ENCODE assay signal across 12 cellular contexts in genomic region chr10:55627526-55628170, GRCh38.
DNase-seq lines count a peak whose midpoint lies in the region; ATAC-seq and TF ChIP-seq lines count a peak whose summit lies in the region.
"Had no signal": no experiment of that assay in that cellular context is flagged by ENCODE, and none has a peak within 500 bp of the region (broad histone marks: within the 10 kb centered on the region; RNA-seq: fewer than 3 reads in every experiment).

No MANE protein-coding gene starts in this region.

- H3K27ac Mint-ChIP-seq in osteocyte (ENCODE audit: unreplicated experiment): no peak overlapping the region
- no peak overlapping the region for H3K27ac Mint-ChIP-seq in Caco-2 (ENCODE audit: unreplicated experiment)
- H3K27ac Mint-ChIP-seq: activated CD4-positive, alpha-beta T cell treated with anti-CD3 and anti-CD28 coated beads, Interleukin-2, amount 10 ng/mL, durations not matched to agents 24 days and 14 days had no signal

- H3K4me3 Mint-ChIP-seq in osteocyte (ENCODE audit: unreplicated experiment): peak overlapping the region; percentile 70
- H3K4me3 Mint-ChIP-seq in Caco-2 (ENCODE audit: unreplicated experiment): no peak overlapping the region
- H3K4me3 Mint-ChIP-seq: activated CD4-positive, alpha-beta T cell treated with anti-CD3 and anti-CD28 coated beads, Interleukin-2, amount 10 ng/mL, durations not matched to agents 24 days and 14 days had no signal

- no peak overlapping the region for H3K27ac ChIP-seq in right cardiac atrium (ENCODE audit: low read length)
- H3K27ac ChIP-seq: left lung had no signal

- BruUV-seq in Caco-2 (replicated peaks; lab: Mats Ljungman, UMichigan): no TSS peak

- H3K36me3 ChIP-seq in Caco-2 (ENCODE audit: control insufficient read depth, insufficient read depth, low read length): no peaks in the 10 kb centered on the region
- H3K36me3 ChIP-seq: left lung had no signal

- CTCF ChIA-PET in Caco-2 (lab: Charles Lee): no interaction called here

- POLR2A ChIA-PET in Caco-2 (lab: Charles Lee): no interaction called here

- no peaks in the 10 kb centered on the region for H3K36me3 Mint-ChIP-seq in osteocyte (ENCODE audit: unreplicated experiment)
- no peaks in the 10 kb centered on the region for H3K36me3 Mint-ChIP-seq in Caco-2 (ENCODE audit: insufficient read depth, unreplicated experiment)

- H3K9me3 ChIP-seq in right cardiac atrium (ENCODE audit: control insufficient read depth, low read length) (no peaks in the 10 kb centered on the region), Caco-2 (0 out of 2 replicates have a peak, but pooled peaks cover 6% of the 10 kb centered on the region)
- H3K9me3 ChIP-seq: left lung had no signal

- ATAC-seq in SK-N-SH treated with all-trans-retinoic acid at 6 μM for 48 hours (peak; percentile 5; the same call in 2 of the 3 replicates), right cardiac atrium (peak in 1 of 2 donors; percentile 57)
- ATAC-seq: left lung had no signal

- H3K4me1 ChIP-seq in right cardiac atrium (ENCODE audit: control insufficient read depth, insufficient read depth, low read length) (no peaks in the 10 kb centered on the region), Caco-2 (no peaks in the 10 kb centered on the region)

- WGBS in right cardiac atrium: 2% methylated on average over 28 of the region's 28 CpGs

- TF ChIP-seq CTCF in osteocyte (IDR thresholded peaks at IDR 0.05) (no peak), Caco-2 (IDR thresholded peaks at IDR 0.05; ENCODE audit: insufficient read depth in 1 of 2, low read depth in 1 of 2, low read length in 1 of 2, severe bottlenecking in 1 of 2, unreplicated experiment in 1 of 2) (no peak)

- peak; percentile 12 for DNase-seq in Ammon's horn (ENCODE audit: low spot score)
- DNase-seq in right cardiac atrium: peak; percentile 44 to 66 (median 57)
- no peak for DNase-seq in osteocyte (ENCODE audit: extremely low spot score, unreplicated experiment)
- DNase-seq in DMS 273 treated with DMSO at 0.1 percent for 48 hours (lab: John Stamatoyannopoulos, UW): no peak
- DNase-seq in activated CD8-positive, alpha-beta memory T cell treated with anti-CD3 and anti-CD28 coated beads, Interleukin-2, amount 50 U/mL, for 4 hours: no peak
- DNase-seq in Caco-2: no peak
- no peak for DNase-seq in NOMO-1 (lab: John Stamatoyannopoulos, UW; ENCODE audit: unreplicated experiment in 2 of 2)
- DNase-seq: activated CD4-positive, alpha-beta T cell treated with anti-CD3 and anti-CD28 coated beads, Interleukin-2, amount 10 ng/mL, durations not matched to agents 24 days and 14 days; cerebellar nuclear complex; NCI-H1092 treated with DMSO at 0.1 percent for 48 hours had no signal

- intact Hi-C loops in right cardiac atrium (cut with DNase I) (no loop called here), Caco-2 (cut with micrococcal nuclease; ENCODE audit: unreplicated experiment) (no loop called here)

- H3K27me3 Mint-ChIP-seq in osteocyte (ENCODE audit: unreplicated experiment) (peaks cover 53% of the 10 kb centered on the region), Caco-2 (ENCODE audit: insufficient read depth, unreplicated experiment) (peaks cover 5% of the 10 kb centered on the region)

- no peaks in the 10 kb centered on the region for H3K9me3 Mint-ChIP-seq in osteocyte (ENCODE audit: unreplicated experiment)
- H3K9me3 Mint-ChIP-seq in Caco-2 (ENCODE audit: unreplicated experiment): no peaks in the 10 kb centered on the region
- H3K9me3 Mint-ChIP-seq: activated CD4-positive, alpha-beta T cell treated with anti-CD3 and anti-CD28 coated beads, Interleukin-2, amount 10 ng/mL, durations not matched to agents 24 days and 14 days had no signal

- H3K4me3 ChIP-seq in right cardiac atrium (ENCODE audit: low read length): peak overlapping the region; percentile 27
- H3K4me3 ChIP-seq in Caco-2 (ENCODE audit: low read depth, low read length): no peak overlapping the region

- peaks cover 23% of the 10 kb centered on the region for H3K4me1 Mint-ChIP-seq in osteocyte (ENCODE audit: unreplicated experiment)
- no peaks in the 10 kb centered on the region for H3K4me1 Mint-ChIP-seq in Caco-2 (ENCODE audit: low read depth, unreplicated experiment)

- H3K27me3 ChIP-seq in right cardiac atrium (ENCODE audit: control insufficient read depth, insufficient read depth) (no peaks in the 10 kb centered on the region), Caco-2 (replicated peaks; ENCODE audit: control insufficient read depth, insufficient read depth, low read length) (no peaks in the 10 kb centered on the region)

TF ChIP-seq in SK-N-SH treated with all-trans-retinoic acid at 6 μM for 48 hours, 23 proteins besides CTCF, POLR2A, EP300 and RAD21:
- no peak for TF ChIP-seq CSDC2 (CRISPR knock-in tag; IDR thresholded peaks at IDR 0.05)
- no peak for TF ChIP-seq ZNF70 (CRISPR knock-in tag; IDR thresholded peaks at IDR 0.05)
- no peak for TF ChIP-seq CREB5 (CRISPR knock-in tag; IDR thresholded peaks at IDR 0.05; ENCODE audit: low read depth)
- TF ChIP-seq BACH2 (CRISPR knock-in tag; IDR thresholded peaks at IDR 0.05; ENCODE audit: borderline replicate concordance): no peak
- TF ChIP-seq SNAI2 (CRISPR knock-in tag; IDR thresholded peaks at IDR 0.05): no peak
- no peak for TF ChIP-seq TSHZ2 (CRISPR knock-in tag; IDR thresholded peaks at IDR 0.05)
- TF ChIP-seq OSR1 (CRISPR knock-in tag; IDR thresholded peaks at IDR 0.05): no peak
- no peak for TF ChIP-seq ZFP3 (CRISPR knock-in tag; IDR thresholded peaks at IDR 0.05)
- TF ChIP-seq TCF4 (CRISPR knock-in tag; IDR thresholded peaks at IDR 0.05; ENCODE audit: borderline replicate concordance): no peak
- TF ChIP-seq GLIS3 (CRISPR knock-in tag; IDR thresholded peaks at IDR 0.05): no peak
- TF ChIP-seq RARB (CRISPR knock-in tag; IDR thresholded peaks at IDR 0.05): no peak
- TF ChIP-seq ZNF8 (CRISPR knock-in tag; IDR thresholded peaks at IDR 0.05): no peak
TF ChIP-seq in SK-N-SH treated with all-trans-retinoic acid at 6 μM for 48 hours: peak in this region for 0.

Comparison
In these comparisons a context has a peak if more than half of its experiments do, and no peak if none do; other contexts are left out.
1. DNase-seq: peak in Ammon's horn (single experiment) and right cardiac atrium (3 of 3); none in osteocyte (single experiment), DMS 273 treated with DMSO at 0.1 percent for 48 hours (single experiment), activated CD8-positive, alpha-beta memory T cell treated with anti-CD3 and anti-CD28 coated beads, Interleukin-2, amount 50 U/mL, for 4 hours (single experiment), Caco-2 (0 of 2) and NOMO-1 (0 of 2).